ENCODE assay signal across 9 cellular contexts in genomic region chr1:3491291-3492246, GRCh38. TPM values are rescaled to one million over a fixed set of nuclear protein-coding genes. Genes with fewer than 3 reads are reported as not detected.
DNase-seq lines count a peak whose midpoint lies in the region; ATAC-seq and TF ChIP-seq lines count a peak whose summit lies in the region.
"Had no signal": no experiment of that assay in that cellular context is flagged by ENCODE, and none has a peak within 500 bp of the region (broad histone marks: within the 10 kb centered on the region; RNA-seq: fewer than 3 reads in every experiment).

No MANE protein-coding gene starts in this region.

- peaks cover 8% of the 10 kb centered on the region for H3K79me1 ChIP-seq in neuronal stem cell (ENCODE audit: low read depth, low read length)

- H2BK12ac ChIP-seq in neuronal stem cell (ENCODE audit: low read length), result peak overlapping the region; percentile 84

- DNase-seq in Peyer's patch (peak; percentile 78 to 89 (median 87)), activated T-helper 1 cell treated with Interleukin-2 at 50 U/mL for 16 hours (ENCODE audit: low read depth) (peak; percentile 71), fibroblast of pulmonary artery (ENCODE audit: low read depth) (peak; percentile 33), neuronal stem cell (ENCODE audit: low spot score) (peak; percentile 69), substantia nigra (lab: John Stamatoyannopoulos, UW) (peak in 39 of 49 donors; percentile 9 to 84 (median 55))

- H3K4me1 ChIP-seq in Peyer's patch (peaks cover 0 to 5% (median 2%) of the 10 kb centered on the region in 4 donors), neuronal stem cell (ENCODE audit: control insufficient read depth in 2 of 2, insufficient read depth in 1 of 2, low read depth in 1 of 2, low read length in 2 of 2) (peaks cover 4% of the 10 kb centered on the region in 2 donors)

- H3K27ac ChIP-seq in Peyer's patch (no peak overlapping the region), neuronal stem cell (replicated peaks; ENCODE audit: low read length) (no peak overlapping the region), substantia nigra (ENCODE audit: low read depth, low read length, poor library complexity, severe bottlenecking) (no peak overlapping the region)

- peak overlapping the region; percentile 67 for H2BK120ac ChIP-seq in neuronal stem cell (ENCODE audit: low read depth, low read length)

- peak overlapping the region; percentile 98 for H3K4ac ChIP-seq in neuronal stem cell (ENCODE audit: low read length)

- H3K18ac ChIP-seq in neuronal stem cell (ENCODE audit: low read length), result peak overlapping the region; percentile 94

- peak overlapping the region; percentile 98 for H3K23ac ChIP-seq in neuronal stem cell (ENCODE audit: low read depth, low read length, poor library complexity)

- H3K9me3 ChIP-seq in Peyer's patch, result no peaks in the 10 kb centered on the region
- H3K9me3 ChIP-seq in neuronal stem cell (replicated peaks in 1 of 2; ENCODE audit: control insufficient read depth in 2 of 2, insufficient read depth in 1 of 2, low read depth in 1 of 2, low read length in 2 of 2), result peaks cover 8 to 15% of the 10 kb centered on the region in 2 donors

- H3K27me3 ChIP-seq in Peyer's patch (no peaks in the 10 kb centered on the region), neuronal stem cell (ENCODE audit: control insufficient read depth in 3 of 3, insufficient read depth in 3 of 3, low read depth in 1 of 3, low read length in 3 of 3) (no peaks in the 10 kb centered on the region)

- H4K91ac ChIP-seq in neuronal stem cell (ENCODE audit: low read depth, low read length, poor library complexity), result no peak overlapping the region

- H3K14ac ChIP-seq in neuronal stem cell (ENCODE audit: low read length), result peak overlapping the region; percentile 94

- peak overlapping the region; percentile 98 for H2BK15ac ChIP-seq in neuronal stem cell (ENCODE audit: low read length)

- H3K9ac ChIP-seq in neuronal stem cell (ENCODE audit: low read depth, low read length, poor library complexity), result peak overlapping the region; percentile 81

- TF ChIP-seq CTCF in GM12873 (IDR thresholded peaks at IDR 0.05; ENCODE audit: insufficient read depth, low read depth, low read length, missing control alignments) (peak; percentile 97), Peyer's patch (IDR thresholded peaks at IDR 0.05) (peak; percentile 92 to 100 (median 98)), fibroblast of pulmonary artery (IDR thresholded peaks at IDR 0.05; ENCODE audit: low read length, missing control alignments) (peak; percentile 78)

- peak overlapping the region; percentile 83 for H2AFZ ChIP-seq in neuronal stem cell (ENCODE audit: low read length)

- peak overlapping the region; percentile 98 for H4K8ac ChIP-seq in neuronal stem cell (ENCODE audit: low read depth, low read length)

- TF ChIP-seq POLR2A in Peyer's patch (IDR thresholded peaks at IDR 0.05), result no peak

- peak overlapping the region; percentile 74 for H2AK5ac ChIP-seq in neuronal stem cell (ENCODE audit: low read depth, low read length)

- H3K4me3 ChIP-seq in Peyer's patch (peak overlapping the region in 1 of 4 donors; percentile 7), fibroblast of pulmonary artery (replicated peaks; ENCODE audit: low read depth, low read length) (no peak overlapping the region), neuronal stem cell (ENCODE audit: low read length in 2 of 2) (peak overlapping the region in 1 of 2 donors; percentile 27)

- no peak overlapping the region for H2BK5ac ChIP-seq in neuronal stem cell (ENCODE audit: low read length)

- no CpG with 5 or more reads among the region's 41 CpGs for whole genome bisulfite sequencing in neuronal stem cell (ENCODE audit: extremely low coverage in 2 of 2, insufficient read length in 2 of 2, insufficient replicate concordance in 1 of 2), 2 donors

- no peaks in the 10 kb centered on the region for H3K36me3 ChIP-seq in Peyer's patch
- peaks cover 4 to 6% of the 10 kb centered on the region in 2 donors for H3K36me3 ChIP-seq in neuronal stem cell (replicated peaks in 1 of 2; ENCODE audit: control insufficient read depth in 2 of 2, insufficient read depth in 2 of 2, low read length in 2 of 2)

- H3K4me2 ChIP-seq in neuronal stem cell (ENCODE audit: insufficient read depth, low read length, poor library complexity, severe bottlenecking), result peak overlapping the region; percentile 43

- peak; percentile 69 for ATAC-seq in HG03280 (IDR thresholded peaks at IDR 0.05; ENCODE audit: unreplicated experiment)
- ATAC-seq in HG03469 (IDR thresholded peaks at IDR 0.05; ENCODE audit: unreplicated experiment), result no peak

RNA-seq across cellular contexts. Expression of gene ARHGEF16, which starts 37.1 kb away (rescaled TPM):
- total RNA-seq in Peyer's patch, result 100 to 1,000 TPM in 3 of 4 donors, 10 to 100 TPM in 1; 43.7 to 225 (median 182) TPM
- 1.5 TPM for polyA plus RNA-seq in neuronal stem cell (2013, experiment 1 of 2)
- 1.4 TPM for polyA plus RNA-seq in neuronal stem cell (2013, experiment 2 of 2)
- total RNA-seq: mononuclear cell had no signal

Comparison
In these comparisons a context has a peak if more than half of its experiments do, and no peak if none do; other contexts are left out.
1. DNase-seq: peak in every context shown above with its lines; median percentile 87 in Peyer's patch; 71 in activated T-helper 1 cell treated with Interleukin-2 at 50 U/mL for 16 hours; 69 in neuronal stem cell; 55 in substantia nigra; 33 in fibroblast of pulmonary artery.